28 cellular contexts compared by ENCODE assay signal in the genomic region with DNA sequence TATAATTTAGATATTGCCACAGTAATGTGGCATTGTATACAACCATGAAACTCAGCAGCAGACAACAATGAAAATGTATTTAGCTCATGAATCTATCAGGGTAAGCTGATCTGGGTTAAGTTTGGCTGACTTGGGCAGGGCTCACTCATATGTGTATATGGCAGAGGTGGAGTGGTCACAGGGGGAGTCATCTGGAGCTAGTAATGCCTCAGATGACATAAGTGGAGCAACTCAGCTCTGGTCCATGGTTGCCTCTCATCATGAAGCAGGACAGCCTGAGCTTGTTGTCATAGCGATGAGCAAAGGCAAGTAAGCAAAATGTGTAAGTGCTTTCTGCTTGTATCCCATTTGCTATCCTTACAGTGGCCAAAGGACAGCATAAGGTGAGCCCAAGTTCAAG.
A peak's percentile ranks its signal among the peaks of the same experiment; 100 is the strongest.
DNase-seq lines count a peak whose midpoint lies in the region; ATAC-seq and TF ChIP-seq lines count a peak whose summit lies in the region.
"Had no signal": no experiment of that assay in that cellular context is flagged by ENCODE, and none has a peak within 500 bp of the region (broad histone marks: within the 10 kb centered on the region; RNA-seq: fewer than 3 reads in every experiment).

No MANE protein-coding gene starts in this region.

- DNase-seq in DMS53 (lab: John Stamatoyannopoulos, UW): peak; percentile 35
- DNase-seq in DMS53 treated with DMSO at 0.1 percent for 48 hours (lab: John Stamatoyannopoulos, UW; ENCODE audit: unreplicated experiment): no peak
- DNase-seq in NCI-H748 treated with DMSO at 0.1 percent for 48 hours (lab: John Stamatoyannopoulos, UW): peak; percentile 26
- peak; percentile 3 for DNase-seq in left kidney (ENCODE audit: low read depth, low spot score)
- DNase-seq in Kasumi-1 (lab: John Stamatoyannopoulos, UW): no peak
- no peak for DNase-seq in RKO (ENCODE audit: low spot score)
- no peak for DNase-seq in left lung
- DNase-seq: activated B cell treated with CpG ODN at 0.5 μM for 24 hours; activated CD4-positive, alpha-beta memory T cell treated with anti-CD3 and anti-CD28 coated beads, Interleukin-2, amount 10 ng/mL, durations not matched to agents 7 days and 5 days; activated T-cell treated with anti-CD3 and anti-CD28 coated beads for 4 hours; CD8-positive, alpha-beta memory T cell; colonic mucosa; DMS79; heart left ventricle; left ventricle myocardium inferior; midbrain; NCI-H510A treated with DMSO at 0.1 percent for 48 hours; pancreas; right cardiac atrium; stimulated activated CD4-positive, alpha-beta T cell treated with anti-CD3 and anti-CD28 coated beads, Interleukin-12 subunit alpha, Interleukin-12 subunit beta, amount 100 ng/mL, for 4 hours; T1000; upper lobe of left lung had no signal

- ATAC-seq in HG02642 (IDR thresholded peaks at IDR 0.05; ENCODE audit: poor library complexity, unreplicated experiment) (peak; percentile 54), left lung (no peak)
- ATAC-seq: heart left ventricle; natural killer cell treated with Interleukin-12 subunit alpha and Interleukin-12 subunit beta and Interleukin-15 and Interleukin-18, amount 100 ng/mL, for 72 hours; pancreas; right cardiac atrium had no signal

- H3K9me3 ChIP-seq in left lung: no peaks in the 10 kb centered on the region
- H3K9me3 ChIP-seq: breast epithelium, colonic mucosa, heart left ventricle, left ventricle myocardium inferior, pancreas, upper lobe of left lung had no signal

- H3K4me1 ChIP-seq in left lung: no peaks in the 10 kb centered on the region
- H3K4me1 ChIP-seq: breast epithelium, colonic mucosa, heart left ventricle, left ventricle myocardium inferior, upper lobe of left lung had no signal

- intact Hi-C loops in left lung (cut with DNase I): no loop called here

- no peaks in the 10 kb centered on the region for H3K27me3 ChIP-seq in left lung
- H3K27me3 ChIP-seq: breast epithelium, colonic mucosa, heart left ventricle, pancreas, upper lobe of left lung had no signal

- no peaks in the 10 kb centered on the region for H3K36me3 ChIP-seq in left lung
- H3K36me3 ChIP-seq: breast epithelium, colonic mucosa, heart left ventricle, left ventricle myocardium inferior, pancreas, upper lobe of left lung had no signal

- no peak overlapping the region for H3K27ac ChIP-seq in left lung
- H3K27ac ChIP-seq: 22Rv1, breast epithelium, colonic mucosa, heart left ventricle, KMS-11, left ventricle myocardium inferior, pancreas, RWPE1, upper lobe of left lung had no signal

- no peak overlapping the region for H3K4me3 ChIP-seq in left lung
- H3K4me3 ChIP-seq: breast epithelium, colonic mucosa, heart left ventricle, left ventricle myocardium inferior, pancreas, upper lobe of left lung had no signal

- no peak for TF ChIP-seq CTCF in left lung (IDR thresholded peaks at IDR 0.05)

Comparison
In these comparisons a context has a peak if more than half of its experiments do, and no peak if none do; other contexts are left out.
1. DNase-seq: peak in DMS53 (single experiment), NCI-H748 treated with DMSO at 0.1 percent for 48 hours (single experiment) and left kidney (single experiment); none in DMS53 treated with DMSO at 0.1 percent for 48 hours (single experiment), Kasumi-1 (0 of 2), RKO (single experiment) and left lung (0 of 2).